ENCODE assay signal across 2 cellular contexts in genomic region chr11:19557720-19558140, GRCh38.
A peak's percentile ranks its signal among the peaks of the same experiment; 100 is the strongest.
TF ChIP-seq lines count a peak whose summit lies in the region.

No MANE protein-coding gene starts in this region.

TF ChIP-seq in A549, 52 proteins besides CTCF, POLR2A, EP300 and RAD21 (continued from another document):
- TF ChIP-seq, protein P1, sequence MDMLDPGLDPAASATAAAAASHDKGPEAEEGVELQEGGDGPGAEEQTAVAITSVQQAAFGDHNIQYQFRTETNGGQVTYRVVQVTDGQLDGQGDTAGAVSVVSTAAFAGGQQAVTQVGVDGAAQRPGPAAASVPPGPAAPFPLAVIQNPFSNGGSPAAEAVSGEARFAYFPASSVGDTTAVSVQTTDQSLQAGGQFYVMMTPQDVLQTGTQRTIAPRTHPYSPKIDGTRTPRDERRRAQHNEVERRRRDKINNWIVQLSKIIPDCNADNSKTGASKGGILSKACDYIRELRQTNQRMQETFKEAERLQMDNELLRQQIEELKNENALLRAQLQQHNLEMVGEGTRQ (IDR thresholded peaks at IDR 0.05) = no peak
- TF ChIP-seq HEYL (CRISPR knock-in tag; IDR thresholded peaks at IDR 0.05) (no peak), SMC3 (IDR thresholded peaks at IDR 0.05) (peak; percentile 93), ZFP36 (IDR thresholded peaks at IDR 0.05; ENCODE audit: borderline replicate concordance, partially characterized antibody) (no peak), CEBPB (IDR thresholded peaks at IDR 0.05) (no peak)

TF ChIP-seq in K562, 482 proteins besides CTCF, POLR2A, EP300 and RAD21 (continued from another document):
- TF ChIP-seq, protein P2, sequence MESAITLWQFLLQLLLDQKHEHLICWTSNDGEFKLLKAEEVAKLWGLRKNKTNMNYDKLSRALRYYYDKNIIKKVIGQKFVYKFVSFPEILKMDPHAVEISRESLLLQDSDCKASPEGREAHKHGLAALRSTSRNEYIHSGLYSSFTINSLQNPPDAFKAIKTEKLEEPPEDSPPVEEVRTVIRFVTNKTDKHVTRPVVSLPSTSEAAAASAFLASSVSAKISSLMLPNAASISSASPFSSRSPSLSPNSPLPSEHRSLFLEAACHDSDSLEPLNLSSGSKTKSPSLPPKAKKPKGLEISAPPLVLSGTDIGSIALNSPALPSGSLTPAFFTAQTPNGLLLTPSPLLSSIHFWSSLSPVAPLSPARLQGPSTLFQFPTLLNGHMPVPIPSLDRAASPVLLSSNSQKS (CRISPR knock-in tag; IDR thresholded peaks at IDR 0.05) = no peak
- no peak for TF ChIP-seq RERE (CRISPR knock-in tag; IDR thresholded peaks at IDR 0.05; ENCODE audit: borderline replicate concordance)
- no peak for TF ChIP-seq BMI1 (IDR thresholded peaks at IDR 0.05; ENCODE audit: low read length)
- TF ChIP-seq STAT5B (CRISPR knock-in tag; IDR thresholded peaks at IDR 0.05) = no peak
- no peak for TF ChIP-seq CAMTA2 (CRISPR knock-in tag; conservative IDR thresholded peaks at IDR 0.05)
- 0 out of 2 replicates have a peak, but pooled peaks have one; percentile 31 for TF ChIP-seq BHLHE40 (IDR thresholded peaks at IDR 0.05; ENCODE audit: low read length)
- no peak for TF ChIP-seq NCOR1 (IDR thresholded peaks at IDR 0.05)
- no peak for TF ChIP-seq GABPB1 (CRISPR knock-in tag; IDR thresholded peaks at IDR 0.05)
- TF ChIP-seq, protein P3, sequence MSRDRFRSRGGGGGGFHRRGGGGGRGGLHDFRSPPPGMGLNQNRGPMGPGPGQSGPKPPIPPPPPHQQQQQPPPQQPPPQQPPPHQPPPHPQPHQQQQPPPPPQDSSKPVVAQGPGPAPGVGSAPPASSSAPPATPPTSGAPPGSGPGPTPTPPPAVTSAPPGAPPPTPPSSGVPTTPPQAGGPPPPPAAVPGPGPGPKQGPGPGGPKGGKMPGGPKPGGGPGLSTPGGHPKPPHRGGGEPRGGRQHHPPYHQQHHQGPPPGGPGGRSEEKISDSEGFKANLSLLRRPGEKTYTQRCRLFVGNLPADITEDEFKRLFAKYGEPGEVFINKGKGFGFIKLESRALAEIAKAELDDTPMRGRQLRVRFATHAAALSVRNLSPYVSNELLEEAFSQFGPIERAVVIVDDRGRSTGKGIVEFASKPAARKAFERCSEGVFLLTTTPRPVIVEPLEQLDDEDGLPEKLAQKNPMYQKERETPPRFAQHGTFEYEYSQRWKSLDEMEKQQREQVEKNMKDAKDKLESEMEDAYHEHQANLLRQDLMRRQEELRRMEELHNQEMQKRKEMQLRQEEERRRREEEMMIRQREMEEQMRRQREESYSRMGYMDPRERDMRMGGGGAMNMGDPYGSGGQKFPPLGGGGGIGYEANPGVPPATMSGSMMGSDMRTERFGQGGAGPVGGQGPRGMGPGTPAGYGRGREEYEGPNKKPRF (IDR thresholded peaks at IDR 0.05; ENCODE audit: low read depth, low read length) = no peak
- no peak for TF ChIP-seq IRF2 (CRISPR knock-in tag; IDR thresholded peaks at IDR 0.05)
- 0 out of 2 replicates have a peak, but pooled peaks have one; percentile 11 for TF ChIP-seq TEAD4 (IDR thresholded peaks at IDR 0.05; ENCODE audit: low read length)
- TF ChIP-seq TEAD4 (CRISPR knock-in tag; IDR thresholded peaks at IDR 0.05; ENCODE audit: borderline replicate concordance) = no peak
- TF ChIP-seq, protein P4, sequence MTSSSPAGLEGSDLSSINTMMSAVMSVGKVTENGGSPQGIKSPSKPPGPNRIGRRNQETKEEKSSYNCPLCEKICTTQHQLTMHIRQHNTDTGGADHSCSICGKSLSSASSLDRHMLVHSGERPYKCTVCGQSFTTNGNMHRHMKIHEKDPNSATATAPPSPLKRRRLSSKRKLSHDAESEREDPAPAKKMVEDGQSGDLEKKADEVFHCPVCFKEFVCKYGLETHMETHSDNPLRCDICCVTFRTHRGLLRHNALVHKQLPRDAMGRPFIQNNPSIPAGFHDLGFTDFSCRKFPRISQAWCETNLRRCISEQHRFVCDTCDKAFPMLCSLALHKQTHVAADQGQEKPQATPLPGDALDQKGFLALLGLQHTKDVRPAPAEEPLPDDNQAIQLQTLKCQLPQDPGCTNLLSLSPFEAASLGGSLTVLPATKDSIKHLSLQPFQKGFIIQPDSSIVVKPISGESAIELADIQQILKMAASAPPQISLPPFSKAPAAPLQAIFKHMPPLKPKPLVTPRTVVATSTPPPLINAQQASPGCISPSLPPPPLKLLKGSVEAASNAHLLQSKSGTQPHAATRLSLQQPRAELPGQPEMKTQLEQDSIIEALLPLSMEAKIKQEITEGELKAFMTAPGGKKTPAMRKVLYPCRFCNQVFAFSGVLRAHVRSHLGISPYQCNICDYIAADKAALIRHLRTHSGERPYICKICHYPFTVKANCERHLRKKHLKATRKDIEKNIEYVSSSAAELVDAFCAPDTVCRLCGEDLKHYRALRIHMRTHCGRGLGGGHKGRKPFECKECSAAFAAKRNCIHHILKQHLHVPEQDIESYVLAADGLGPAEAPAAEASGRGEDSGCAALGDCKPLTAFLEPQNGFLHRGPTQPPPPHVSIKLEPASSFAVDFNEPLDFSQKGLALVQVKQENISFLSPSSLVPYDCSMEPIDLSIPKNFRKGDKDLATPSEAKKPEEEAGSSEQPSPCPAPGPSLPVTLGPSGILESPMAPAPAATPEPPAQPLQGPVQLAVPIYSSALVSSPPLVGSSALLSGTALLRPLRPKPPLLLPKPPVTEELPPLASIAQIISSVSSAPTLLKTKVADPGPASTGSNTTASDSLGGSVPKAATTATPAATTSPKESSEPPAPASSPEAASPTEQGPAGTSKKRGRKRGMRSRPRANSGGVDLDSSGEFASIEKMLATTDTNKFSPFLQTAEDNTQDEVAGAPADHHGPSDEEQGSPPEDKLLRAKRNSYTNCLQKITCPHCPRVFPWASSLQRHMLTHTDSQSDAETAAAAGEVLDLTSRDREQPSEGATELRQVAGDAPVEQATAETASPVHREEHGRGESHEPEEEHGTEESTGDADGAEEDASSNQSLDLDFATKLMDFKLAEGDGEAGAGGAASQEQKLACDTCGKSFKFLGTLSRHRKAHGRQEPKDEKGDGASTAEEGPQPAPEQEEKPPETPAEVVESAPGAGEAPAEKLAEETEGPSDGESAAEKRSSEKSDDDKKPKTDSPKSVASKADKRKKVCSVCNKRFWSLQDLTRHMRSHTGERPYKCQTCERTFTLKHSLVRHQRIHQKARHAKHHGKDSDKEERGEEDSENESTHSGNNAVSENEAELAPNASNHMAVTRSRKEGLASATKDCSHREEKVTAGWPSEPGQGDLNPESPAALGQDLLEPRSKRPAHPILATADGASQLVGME (CRISPR knock-in tag; IDR thresholded peaks at IDR 0.05) = no peak
- TF ChIP-seq, protein P5, sequence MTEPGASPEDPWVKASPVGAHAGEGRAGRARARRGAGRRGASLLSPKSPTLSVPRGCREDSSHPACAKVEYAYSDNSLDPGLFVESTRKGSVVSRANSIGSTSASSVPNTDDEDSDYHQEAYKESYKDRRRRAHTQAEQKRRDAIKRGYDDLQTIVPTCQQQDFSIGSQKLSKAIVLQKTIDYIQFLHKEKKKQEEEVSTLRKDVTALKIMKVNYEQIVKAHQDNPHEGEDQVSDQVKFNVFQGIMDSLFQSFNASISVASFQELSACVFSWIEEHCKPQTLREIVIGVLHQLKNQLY (CRISPR knock-in tag; conservative IDR thresholded peaks at IDR 0.05) = no peak
- no peak for TF ChIP-seq ZFX (CRISPR knock-in tag; IDR thresholded peaks at IDR 0.05)
- no peak for TF ChIP-seq MTF1 (CRISPR knock-in tag; IDR thresholded peaks at IDR 0.05; ENCODE audit: borderline replicate concordance)
- TF ChIP-seq GATA2 (CRISPR knock-in tag; IDR thresholded peaks at IDR 0.05) = no peak
- no peak for TF ChIP-seq JUND (IDR thresholded peaks at IDR 0.05; ENCODE audit: borderline replicate concordance, low read depth, low read length)
- TF ChIP-seq JUND (tag; IDR thresholded peaks at IDR 0.05; ENCODE audit: borderline replicate concordance, low read depth, low read length) = no peak
- no peak for TF ChIP-seq HNRNPH1 (optimal IDR thresholded peaks at IDR 0.05; ENCODE audit: low read depth, low read length)
- TF ChIP-seq PHTF2 (CRISPR knock-in tag; IDR thresholded peaks at IDR 0.05) = no peak
- peak; percentile 77 for TF ChIP-seq SMC3 (conservative IDR thresholded peaks at IDR 0.05; ENCODE audit: insufficient read depth, low read depth, low read length)
- no peak for TF ChIP-seq SMARCA4 (IDR thresholded peaks at IDR 0.05)
- TF ChIP-seq SIX5 (IDR thresholded peaks at IDR 0.05; ENCODE audit: borderline replicate concordance in 1 of 2, insufficient read depth in 1 of 2, low read depth in 1 of 2, low read length in 2 of 2) = no peak
- TF ChIP-seq MTA2 (IDR thresholded peaks at IDR 0.05; ENCODE audit: low read depth) = no peak
- no peak for TF ChIP-seq NR4A1 (CRISPR knock-in tag; IDR thresholded peaks at IDR 0.05)
- TF ChIP-seq NR4A1 (tag; IDR thresholded peaks at IDR 0.05) = no peak
- TF ChIP-seq TCF7 (IDR thresholded peaks at IDR 0.05; ENCODE audit: borderline replicate concordance) = no peak
- peak; percentile 64; the same call in 1 of the 2 replicates for TF ChIP-seq STAG1 (CRISPR knock-in tag; IDR thresholded peaks at IDR 0.05; ENCODE audit: borderline replicate concordance)
- TF ChIP-seq ZNF184 (CRISPR knock-in tag; IDR thresholded peaks at IDR 0.05) = no peak
- TF ChIP-seq, protein P6, sequence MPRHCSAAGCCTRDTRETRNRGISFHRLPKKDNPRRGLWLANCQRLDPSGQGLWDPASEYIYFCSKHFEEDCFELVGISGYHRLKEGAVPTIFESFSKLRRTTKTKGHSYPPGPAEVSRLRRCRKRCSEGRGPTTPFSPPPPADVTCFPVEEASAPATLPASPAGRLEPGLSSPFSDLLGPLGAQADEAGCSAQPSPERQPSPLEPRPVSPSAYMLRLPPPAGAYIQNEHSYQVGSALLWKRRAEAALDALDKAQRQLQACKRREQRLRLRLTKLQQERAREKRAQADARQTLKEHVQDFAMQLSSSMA (CRISPR knock-in tag; IDR thresholded peaks at IDR 0.05) = no peak
- no peak for TF ChIP-seq ETS1 (conservative IDR thresholded peaks at IDR 0.05; ENCODE audit: control insufficient read depth, low read depth, low read length)
- TF ChIP-seq ETV5 (CRISPR knock-in tag; IDR thresholded peaks at IDR 0.05; ENCODE audit: low read depth) = no peak
- no peak for TF ChIP-seq C11orf30 (IDR thresholded peaks at IDR 0.05; ENCODE audit: low read depth)
- TF ChIP-seq MIER1 (IDR thresholded peaks at IDR 0.05; ENCODE audit: low read depth) = no peak
- TF ChIP-seq FIP1L1 (IDR thresholded peaks at IDR 0.05; ENCODE audit: low read depth, low read length, poor library complexity, severe bottlenecking) = no peak
- TF ChIP-seq POLR2B (IDR thresholded peaks at IDR 0.05; ENCODE audit: low read depth, partially characterized antibody) = no peak
- TF ChIP-seq, protein P7, sequence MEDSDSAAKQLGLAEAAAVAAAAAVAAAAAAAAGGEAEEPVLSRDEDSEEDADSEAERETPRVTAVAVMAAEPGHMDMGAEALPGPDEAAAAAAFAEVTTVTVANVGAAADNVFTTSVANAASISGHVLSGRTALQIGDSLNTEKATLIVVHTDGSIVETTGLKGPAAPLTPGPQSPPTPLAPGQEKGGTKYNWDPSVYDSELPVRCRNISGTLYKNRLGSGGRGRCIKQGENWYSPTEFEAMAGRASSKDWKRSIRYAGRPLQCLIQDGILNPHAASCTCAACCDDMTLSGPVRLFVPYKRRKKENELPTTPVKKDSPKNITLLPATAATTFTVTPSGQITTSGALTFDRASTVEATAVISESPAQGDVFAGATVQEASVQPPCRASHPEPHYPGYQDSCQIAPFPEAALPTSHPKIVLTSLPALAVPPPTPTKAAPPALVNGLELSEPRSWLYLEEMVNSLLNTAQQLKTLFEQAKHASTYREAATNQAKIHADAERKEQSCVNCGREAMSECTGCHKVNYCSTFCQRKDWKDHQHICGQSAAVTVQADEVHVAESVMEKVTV (CRISPR knock-in tag; IDR thresholded peaks at IDR 0.05) = 0 out of 2 replicates have a peak, but pooled peaks have one; percentile 34
TF ChIP-seq in K562: peak in this region for 7.
